ENCODE assay signal across 8 cellular contexts in genomic region chr3:53269888-53270880, GRCh38. TPM values are rescaled to one million over a fixed set of nuclear protein-coding genes. Genes with fewer than 3 reads are reported as not detected.
DNase-seq lines count a peak whose midpoint lies in the region; ATAC-seq lines count a peak whose summit lies in the region.

No MANE protein-coding gene starts in this region.

- DNase-seq in AG08396 (ENCODE audit: low spot score) (peak; percentile 93), HuH-7 (ENCODE audit: low spot score) (peak; percentile 16), RPMI7951 (ENCODE audit: low read depth) (peak; percentile 100), caudate nucleus (lab: John Stamatoyannopoulos, UW) (peak in 59 of 61 donors; percentile 9 to 92 (median 61)), islet precursor cell (peak; percentile 100)

- peaks cover 10 to 16% (median 10%) of the 10 kb centered on the region in 3 donors for H3K4me1 ChIP-seq in skeletal muscle tissue (ENCODE audit: control insufficient read depth in 3 of 3, insufficient read depth in 3 of 3, low read length in 3 of 3)

- H3K4me3 ChIP-seq in skeletal muscle tissue (ENCODE audit: low read length in 3 of 3) = peak overlapping the region in 2 of 3 donors; percentile 14 to 19

- no peaks in the 10 kb centered on the region for H3K9me3 ChIP-seq in skeletal muscle tissue (ENCODE audit: control insufficient read depth in 3 of 3, low read length in 3 of 3)

- H3K27me3 ChIP-seq in skeletal muscle tissue (ENCODE audit: control insufficient read depth in 3 of 3, insufficient read depth in 3 of 3, low read length in 3 of 3) = no peaks in the 10 kb centered on the region

- H3K36me3 ChIP-seq in skeletal muscle tissue (ENCODE audit: control insufficient read depth in 3 of 3, insufficient read depth in 3 of 3, low read length in 3 of 3) = no peaks in the 10 kb centered on the region

- H3K9ac ChIP-seq in skeletal muscle tissue (ENCODE audit: low read depth in 1 of 3, low read length in 3 of 3) = peak overlapping the region; percentile 43 to 74 (median 50)

- ATAC-seq in GM18858 (IDR thresholded peaks at IDR 0.05; ENCODE audit: unreplicated experiment) (peak; percentile 66), HG03469 (IDR thresholded peaks at IDR 0.05; ENCODE audit: unreplicated experiment) (no peak)

- H3K27ac ChIP-seq in caudate nucleus (ENCODE audit: low read depth, low read length) (peak overlapping the region; percentile 96), skeletal muscle tissue (ENCODE audit: low read depth, low read length) (peak overlapping the region; percentile 81)

RNA-seq across cellular contexts. Expression of gene TKT, which starts 14.4 kb away (rescaled TPM):
- total RNA-seq in RPMI7951 (2014; rRNA removed; shearing (Covaris generic)) = 761 and 779 TPM in 2 replicates
- total RNA-seq in skeletal muscle tissue = 67.8 TPM

Comparison
In these comparisons a context has a peak if more than half of its experiments do, and no peak if none do; other contexts are left out.
1. DNase-seq: peak in every context shown above with its lines; median percentile 100 in RPMI7951; 100 in islet precursor cell; 93 in AG08396; 61 in caudate nucleus; 16 in HuH-7.
2. RNA of gene TKT, which starts 14.4 kb away (total RNA-seq): 761 to 779 TPM in RPMI7951; 67.8 TPM in skeletal muscle tissue (single experiment); every median in the first group is over 10 times any median in the second.